In the genomic region with DNA sequence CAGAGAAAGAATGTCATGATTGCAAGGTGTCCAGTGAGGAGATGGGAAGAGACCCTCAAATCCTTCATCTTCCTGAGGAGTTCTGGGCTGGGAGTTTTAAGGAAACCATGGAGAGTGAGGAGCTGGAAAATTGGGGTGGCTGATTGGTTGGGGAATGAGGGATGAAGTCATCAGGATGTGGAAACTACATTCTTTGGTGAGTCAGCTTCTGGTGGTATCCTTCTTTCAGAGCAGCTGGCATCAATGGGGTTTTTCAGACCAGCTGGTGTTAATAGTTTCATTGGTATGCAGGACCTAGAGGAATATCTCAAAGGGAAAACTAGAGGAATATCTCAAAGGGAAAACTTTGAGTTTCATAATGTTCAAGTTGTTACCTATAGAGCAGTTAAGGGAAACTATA, we compare ENCODE assay signal across 1 cellular context.
A peak's percentile ranks its signal among the peaks of the same experiment; 100 is the strongest.
TF ChIP-seq lines count a peak whose summit lies in the region.

No MANE protein-coding gene starts in this region.

TF ChIP-seq in SK-N-SH, 30 proteins besides CTCF, POLR2A, EP300 and RAD21 (continued from another document):
- no peak for TF ChIP-seq REST (IDR thresholded peaks at IDR 0.05; ENCODE audit: low read depth, low read length)
- peak; percentile 76 for TF ChIP-seq TCF12 (IDR thresholded peaks at IDR 0.05)
